1 cellular context compared by ENCODE assay signal in genomic region chr9:127185931-127186781, GRCh38.
TF ChIP-seq lines count a peak whose summit lies in the region.

No MANE protein-coding gene starts in this region.

TF ChIP-seq in SK-N-SH, 30 proteins besides CTCF, POLR2A, EP300 and RAD21 (continued from another document):
- no peak for TF ChIP-seq REST (IDR thresholded peaks at IDR 0.05; ENCODE audit: low read depth, low read length)
- no peak for TF ChIP-seq MEF2A (IDR thresholded peaks at IDR 0.05; ENCODE audit: borderline replicate concordance, low read depth)
- peak; percentile 55; the same call in 1 of the 2 replicates for TF ChIP-seq MXI1 (IDR thresholded peaks at IDR 0.05; ENCODE audit: low read depth, low read length)
- peak; percentile 37 for TF ChIP-seq NFIC (IDR thresholded peaks at IDR 0.05; ENCODE audit: borderline replicate concordance)
- TF ChIP-seq FOSL2 (IDR thresholded peaks at IDR 0.05; ENCODE audit: borderline replicate concordance, low read depth): no peak; the same call in 1 of the 2 replicates
- TF ChIP-seq ZBTB33 (IDR thresholded peaks at IDR 0.05; ENCODE audit: borderline replicate concordance, low read depth): no peak; the same call in 1 of the 2 replicates
- no peak for TF ChIP-seq TAF1 (IDR thresholded peaks at IDR 0.05; ENCODE audit: borderline replicate concordance, low read depth, low read length)
